1 cellular context compared by ENCODE assay signal in genomic region chr6:105135907-105136432, GRCh38.
TF ChIP-seq lines count a peak whose summit lies in the region.

No MANE protein-coding gene starts in this region.

TF ChIP-seq in HCT116, 20 proteins besides CTCF, POLR2A, EP300 and RAD21 (continued from another document):
- TF ChIP-seq, protein P1, sequence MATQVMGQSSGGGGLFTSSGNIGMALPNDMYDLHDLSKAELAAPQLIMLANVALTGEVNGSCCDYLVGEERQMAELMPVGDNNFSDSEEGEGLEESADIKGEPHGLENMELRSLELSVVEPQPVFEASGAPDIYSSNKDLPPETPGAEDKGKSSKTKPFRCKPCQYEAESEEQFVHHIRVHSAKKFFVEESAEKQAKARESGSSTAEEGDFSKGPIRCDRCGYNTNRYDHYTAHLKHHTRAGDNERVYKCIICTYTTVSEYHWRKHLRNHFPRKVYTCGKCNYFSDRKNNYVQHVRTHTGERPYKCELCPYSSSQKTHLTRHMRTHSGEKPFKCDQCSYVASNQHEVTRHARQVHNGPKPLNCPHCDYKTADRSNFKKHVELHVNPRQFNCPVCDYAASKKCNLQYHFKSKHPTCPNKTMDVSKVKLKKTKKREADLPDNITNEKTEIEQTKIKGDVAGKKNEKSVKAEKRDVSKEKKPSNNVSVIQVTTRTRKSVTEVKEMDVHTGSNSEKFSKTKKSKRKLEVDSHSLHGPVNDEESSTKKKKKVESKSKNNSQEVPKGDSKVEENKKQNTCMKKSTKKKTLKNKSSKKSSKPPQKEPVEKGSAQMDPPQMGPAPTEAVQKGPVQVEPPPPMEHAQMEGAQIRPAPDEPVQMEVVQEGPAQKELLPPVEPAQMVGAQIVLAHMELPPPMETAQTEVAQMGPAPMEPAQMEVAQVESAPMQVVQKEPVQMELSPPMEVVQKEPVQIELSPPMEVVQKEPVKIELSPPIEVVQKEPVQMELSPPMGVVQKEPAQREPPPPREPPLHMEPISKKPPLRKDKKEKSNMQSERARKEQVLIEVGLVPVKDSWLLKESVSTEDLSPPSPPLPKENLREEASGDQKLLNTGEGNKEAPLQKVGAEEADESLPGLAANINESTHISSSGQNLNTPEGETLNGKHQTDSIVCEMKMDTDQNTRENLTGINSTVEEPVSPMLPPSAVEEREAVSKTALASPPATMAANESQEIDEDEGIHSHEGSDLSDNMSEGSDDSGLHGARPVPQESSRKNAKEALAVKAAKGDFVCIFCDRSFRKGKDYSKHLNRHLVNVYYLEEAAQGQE (IDR thresholded peaks at IDR 0.05; ENCODE audit: low read depth) = no peak
- TF ChIP-seq ATF3 (IDR thresholded peaks at IDR 0.05) (no peak), JUND (IDR thresholded peaks at IDR 0.05) (no peak), ZFX (IDR thresholded peaks at IDR 0.05) (no peak), SP1 (IDR thresholded peaks at IDR 0.05; ENCODE audit: low read depth) (no peak)
